17 cellular contexts compared by ENCODE assay signal in genomic region chr3:22893001-22893400, GRCh38.
DNase-seq lines count a peak whose midpoint lies in the region; FAIRE-seq and TF ChIP-seq lines count a peak whose summit lies in the region.
"Had no signal": no experiment of that assay in that cellular context is flagged by ENCODE, and none has a peak within 500 bp of the region (broad histone marks: within the 10 kb centered on the region; RNA-seq: fewer than 3 reads in every experiment).

No MANE protein-coding gene starts in this region.

- no peaks in the 10 kb centered on the region for H3K27me3 ChIP-seq in SJCRH30
- H3K27me3 ChIP-seq in trophoblast cell (ENCODE audit: insufficient read depth, low read length): no peaks in the 10 kb centered on the region

- TF ChIP-seq CTCF in lower leg skin (IDR thresholded peaks at IDR 0.05): no peak

- intact Hi-C loops in lower leg skin (cut with DNase I; ENCODE audit: low total_unique reads): no loop called here

- no peak overlapping the region for H3K4ac ChIP-seq in trophoblast cell (ENCODE audit: low read depth, low read length)

- H3K79me2 ChIP-seq in trophoblast cell (ENCODE audit: control insufficient read depth, insufficient read depth, low read length, poor library complexity): no peaks in the 10 kb centered on the region

- H3K4me3 ChIP-seq in SJCRH30 (no peak overlapping the region), trophoblast cell (ENCODE audit: low read depth, low read length) (no peak overlapping the region), lower leg skin (ENCODE audit: low read depth, poor library complexity, severe bottlenecking) (no peak overlapping the region)

- H3K9me3 ChIP-seq in SJCRH30 (replicated peaks) (no peaks in the 10 kb centered on the region), trophoblast cell (ENCODE audit: insufficient read depth, low read depth, low read length) (no peaks in the 10 kb centered on the region)
- H3K9me3 ChIP-seq: Caco-2 had no signal

- H3K27ac ChIP-seq in SJCRH30 (peak overlapping the region; percentile 54; the same call in 1 of the 2 replicates), trophoblast cell (ENCODE audit: low read depth, low read length) (no peak overlapping the region)
- H3K27ac ChIP-seq: C4-2B had no signal

- no peak overlapping the region for H2BK120ac ChIP-seq in trophoblast cell (ENCODE audit: insufficient read depth, low read length, poor library complexity)

- H4K12ac ChIP-seq in trophoblast cell (ENCODE audit: low read depth, low read length): no peak overlapping the region

- H2AFZ ChIP-seq in trophoblast cell (ENCODE audit: insufficient read depth, low read length, poor library complexity): no peak overlapping the region

- peak in 1 of 2 experiments; percentile 42 for DNase-seq in SJCRH30
- DNase-seq in left kidney (ENCODE audit: low read depth, low spot score): peak; percentile 23
- peak in 1 of 2 donors; percentile 43 for DNase-seq in trophoblast cell
- no peak for DNase-seq in frontal cortex (ENCODE audit: low spot score in 2 of 2)
- no peak for DNase-seq in lower leg skin (ENCODE audit: low spot score in 2 of 2)
- no peak for DNase-seq in pons (ENCODE audit: low spot score)
- DNase-seq: AML-193; Caco-2; CD4-positive, alpha-beta T cell; DMS79 treated with DMSO at 0.1 percent for 48 hours; GF-D8; GOT3; H7; IMR-90 had no signal

- no CpG with 5 or more reads among the region's 1 CpG for WGBS in trophoblast cell (ENCODE audit: extremely low coverage, insufficient coverage, insufficient read length)
- 38 to 50% methylated on average over 1 of the region's 1 CpG for WGBS in lower leg skin, 2 donors

- no peak overlapping the region for H2BK12ac ChIP-seq in trophoblast cell (ENCODE audit: low read length)

- TF ChIP-seq POLR2A in lower leg skin (IDR thresholded peaks at IDR 0.05): no peak

- H4K8ac ChIP-seq in trophoblast cell (ENCODE audit: low read depth, low read length): no peak overlapping the region

- H4K91ac ChIP-seq in trophoblast cell (ENCODE audit: low read depth, low read length): peak overlapping the region; percentile 24

- H3K4me2 ChIP-seq in trophoblast cell (ENCODE audit: low read length): no peak overlapping the region

- no peak overlapping the region for H3K23ac ChIP-seq in trophoblast cell (ENCODE audit: low read length)

- peaks cover 2% of the 10 kb centered on the region for H3K79me1 ChIP-seq in trophoblast cell (ENCODE audit: low read length)

- FAIRE-seq in frontal cortex (lab: Jason Lieb, UNC): no peak
- FAIRE-seq: D721Med, HTR-8/SVneo had no signal

- no peak overlapping the region for H2AK5ac ChIP-seq in trophoblast cell (ENCODE audit: low read length)

- no peak overlapping the region for H3K14ac ChIP-seq in trophoblast cell (ENCODE audit: low read length)

- H3K4me1 ChIP-seq in SJCRH30: peaks cover 24% of the 10 kb centered on the region
- H3K4me1 ChIP-seq in trophoblast cell (ENCODE audit: control insufficient read depth in 1 of 2, insufficient read depth in 2 of 2, low read length in 2 of 2): peaks cover 0 to 4% of the 10 kb centered on the region in 2 experiments
- H3K4me1 ChIP-seq: Caco-2 had no signal

- no peak overlapping the region for H3K9ac ChIP-seq in trophoblast cell (ENCODE audit: low read length)

- H3K18ac ChIP-seq in trophoblast cell (ENCODE audit: low read length): no peak overlapping the region

- H2BK5ac ChIP-seq in trophoblast cell (ENCODE audit: low read depth, low read length, poor library complexity): no peak overlapping the region

- no peaks in the 10 kb centered on the region for H3K36me3 ChIP-seq in SJCRH30
- no peaks in the 10 kb centered on the region for H3K36me3 ChIP-seq in trophoblast cell (ENCODE audit: control insufficient read depth in 1 of 2, insufficient read depth in 2 of 2, low read length in 2 of 2)
